Comparison of ENCODE assay signal across 23 cellular contexts in genomic region chr7:13091974-13092707, GRCh38.
DNase-seq lines count a peak whose midpoint lies in the region; ATAC-seq and TF ChIP-seq lines count a peak whose summit lies in the region.
"Had no signal": no experiment of that assay in that cellular context is flagged by ENCODE, and none has a peak within 500 bp of the region (broad histone marks: within the 10 kb centered on the region; RNA-seq: fewer than 3 reads in every experiment).

No MANE protein-coding gene starts in this region.

- intact Hi-C loops in sciatic nerve (cut with DNase I): no loop called here

- H3K27me3 ChIP-seq in brain microvascular endothelial cell (replicated peaks): no peaks in the 10 kb centered on the region
- H3K27me3 ChIP-seq: BLaER1 treated with 17β-estradiol and CSF1 and Interleukin-3, amounts not matched to agents 10 nM and 100 nM; MG63 had no signal

- H3K36me3 ChIP-seq in brain microvascular endothelial cell (replicated peaks): no peaks in the 10 kb centered on the region
- H3K36me3 ChIP-seq: BLaER1 treated with 17β-estradiol and CSF1 and Interleukin-3, amounts not matched to agents 10 nM and 100 nM; HAP-1; MG63 had no signal

- H3K4me3 ChIP-seq in brain microvascular endothelial cell (ENCODE audit: low read depth, low read length) (no peak overlapping the region), fibroblast of villous mesenchyme (ENCODE audit: low read depth, low read length) (no peak overlapping the region)
- H3K4me3 ChIP-seq: BLaER1 treated with 17β-estradiol and CSF1 and Interleukin-3, amounts not matched to agents 10 nM and 100 nM; GM23338; HAP-1; MG63 had no signal

- no peak overlapping the region for H3K27ac ChIP-seq in brain microvascular endothelial cell
- H3K27ac ChIP-seq: BLaER1 treated with 17β-estradiol and CSF1 and Interleukin-3, amounts not matched to agents 10 nM and 100 nM; RWPE1 had no signal

- TF ChIP-seq CTCF in brain microvascular endothelial cell (IDR thresholded peaks at IDR 0.05; ENCODE audit: low read depth, low read length, missing control alignments) (no peak), fibroblast of villous mesenchyme (IDR thresholded peaks at IDR 0.05; ENCODE audit: insufficient read depth, low read depth, low read length) (no peak)

- in situ Hi-C loops in brain microvascular endothelial cell (cut with HindIII; ENCODE audit: low pct_ligation_motif_present, low sequenced_read_pairs): no loop called here

- DNase-seq in NOMO-1 treated with DMSO at 0.1 percent for 48 hours (lab: John Stamatoyannopoulos, UW; ENCODE audit: unreplicated experiment) (peak; percentile 25), NOMO-1 treated with dmso at 0.1 percent for 144 hours (lab: John Stamatoyannopoulos, UW; ENCODE audit: unreplicated experiment) (no peak), brain microvascular endothelial cell (peak; percentile 18), fibroblast of villous mesenchyme (ENCODE audit: low read depth) (peak; percentile 89), sciatic nerve (ENCODE audit: low spot score) (no peak)
- DNase-seq in effector CD8-positive, alpha-beta T cell (lab: John Stamatoyannopoulos, UW): no peak
- DNase-seq: 8988T; Calu3; CD4-positive, alpha-beta memory T cell; DMS153; MG63; NCI-H1105; NCI-H2081; NCI-H2171; NCI-H526; SIG-M5; SK-N-SH had no signal

- ATAC-seq in sciatic nerve (peak; percentile 10), GM21367 (IDR thresholded peaks at IDR 0.05; ENCODE audit: unreplicated experiment) (no peak), GM18519 (IDR thresholded peaks at IDR 0.05; ENCODE audit: low FRiP score, unreplicated experiment) (no peak)
- ATAC-seq: GM23338 had no signal

Comparison
In these comparisons a context has a peak if more than half of its experiments do, and no peak if none do; other contexts are left out.
1. DNase-seq: peak in NOMO-1 treated with DMSO at 0.1 percent for 48 hours (single experiment), brain microvascular endothelial cell (single experiment) and fibroblast of villous mesenchyme (single experiment); none in NOMO-1 treated with dmso at 0.1 percent for 144 hours (single experiment), sciatic nerve (single experiment) and effector CD8-positive, alpha-beta T cell (single experiment).